Comparison of ENCODE assay signal across 2 cellular contexts in the genomic region with DNA sequence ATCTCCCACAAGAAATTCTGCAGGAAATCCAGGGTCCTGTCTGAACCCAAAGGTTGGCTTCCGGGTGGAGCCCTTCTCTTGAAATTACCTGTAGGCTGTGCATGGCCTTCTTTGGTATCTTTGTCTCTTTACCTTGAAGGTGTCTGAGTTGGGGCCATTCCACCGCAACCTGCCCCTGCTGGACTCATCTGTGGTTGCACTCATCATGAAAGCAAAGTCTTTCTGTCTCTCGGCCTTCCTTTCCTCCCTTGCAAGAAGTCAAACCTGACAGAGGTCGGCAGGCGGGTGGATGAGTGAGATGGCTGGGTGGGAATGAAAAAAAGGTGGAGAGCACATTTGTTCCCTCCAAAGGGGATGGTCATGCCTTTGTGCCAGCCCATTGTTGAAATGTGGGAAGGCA.
A peak's percentile ranks its signal among the peaks of the same experiment; 100 is the strongest.
TF ChIP-seq lines count a peak whose summit lies in the region.

No MANE protein-coding gene starts in this region.

TF ChIP-seq in GM23338, 12 proteins besides CTCF, POLR2A, EP300 and RAD21 (continued from another document):
- TF ChIP-seq, protein P1, sequence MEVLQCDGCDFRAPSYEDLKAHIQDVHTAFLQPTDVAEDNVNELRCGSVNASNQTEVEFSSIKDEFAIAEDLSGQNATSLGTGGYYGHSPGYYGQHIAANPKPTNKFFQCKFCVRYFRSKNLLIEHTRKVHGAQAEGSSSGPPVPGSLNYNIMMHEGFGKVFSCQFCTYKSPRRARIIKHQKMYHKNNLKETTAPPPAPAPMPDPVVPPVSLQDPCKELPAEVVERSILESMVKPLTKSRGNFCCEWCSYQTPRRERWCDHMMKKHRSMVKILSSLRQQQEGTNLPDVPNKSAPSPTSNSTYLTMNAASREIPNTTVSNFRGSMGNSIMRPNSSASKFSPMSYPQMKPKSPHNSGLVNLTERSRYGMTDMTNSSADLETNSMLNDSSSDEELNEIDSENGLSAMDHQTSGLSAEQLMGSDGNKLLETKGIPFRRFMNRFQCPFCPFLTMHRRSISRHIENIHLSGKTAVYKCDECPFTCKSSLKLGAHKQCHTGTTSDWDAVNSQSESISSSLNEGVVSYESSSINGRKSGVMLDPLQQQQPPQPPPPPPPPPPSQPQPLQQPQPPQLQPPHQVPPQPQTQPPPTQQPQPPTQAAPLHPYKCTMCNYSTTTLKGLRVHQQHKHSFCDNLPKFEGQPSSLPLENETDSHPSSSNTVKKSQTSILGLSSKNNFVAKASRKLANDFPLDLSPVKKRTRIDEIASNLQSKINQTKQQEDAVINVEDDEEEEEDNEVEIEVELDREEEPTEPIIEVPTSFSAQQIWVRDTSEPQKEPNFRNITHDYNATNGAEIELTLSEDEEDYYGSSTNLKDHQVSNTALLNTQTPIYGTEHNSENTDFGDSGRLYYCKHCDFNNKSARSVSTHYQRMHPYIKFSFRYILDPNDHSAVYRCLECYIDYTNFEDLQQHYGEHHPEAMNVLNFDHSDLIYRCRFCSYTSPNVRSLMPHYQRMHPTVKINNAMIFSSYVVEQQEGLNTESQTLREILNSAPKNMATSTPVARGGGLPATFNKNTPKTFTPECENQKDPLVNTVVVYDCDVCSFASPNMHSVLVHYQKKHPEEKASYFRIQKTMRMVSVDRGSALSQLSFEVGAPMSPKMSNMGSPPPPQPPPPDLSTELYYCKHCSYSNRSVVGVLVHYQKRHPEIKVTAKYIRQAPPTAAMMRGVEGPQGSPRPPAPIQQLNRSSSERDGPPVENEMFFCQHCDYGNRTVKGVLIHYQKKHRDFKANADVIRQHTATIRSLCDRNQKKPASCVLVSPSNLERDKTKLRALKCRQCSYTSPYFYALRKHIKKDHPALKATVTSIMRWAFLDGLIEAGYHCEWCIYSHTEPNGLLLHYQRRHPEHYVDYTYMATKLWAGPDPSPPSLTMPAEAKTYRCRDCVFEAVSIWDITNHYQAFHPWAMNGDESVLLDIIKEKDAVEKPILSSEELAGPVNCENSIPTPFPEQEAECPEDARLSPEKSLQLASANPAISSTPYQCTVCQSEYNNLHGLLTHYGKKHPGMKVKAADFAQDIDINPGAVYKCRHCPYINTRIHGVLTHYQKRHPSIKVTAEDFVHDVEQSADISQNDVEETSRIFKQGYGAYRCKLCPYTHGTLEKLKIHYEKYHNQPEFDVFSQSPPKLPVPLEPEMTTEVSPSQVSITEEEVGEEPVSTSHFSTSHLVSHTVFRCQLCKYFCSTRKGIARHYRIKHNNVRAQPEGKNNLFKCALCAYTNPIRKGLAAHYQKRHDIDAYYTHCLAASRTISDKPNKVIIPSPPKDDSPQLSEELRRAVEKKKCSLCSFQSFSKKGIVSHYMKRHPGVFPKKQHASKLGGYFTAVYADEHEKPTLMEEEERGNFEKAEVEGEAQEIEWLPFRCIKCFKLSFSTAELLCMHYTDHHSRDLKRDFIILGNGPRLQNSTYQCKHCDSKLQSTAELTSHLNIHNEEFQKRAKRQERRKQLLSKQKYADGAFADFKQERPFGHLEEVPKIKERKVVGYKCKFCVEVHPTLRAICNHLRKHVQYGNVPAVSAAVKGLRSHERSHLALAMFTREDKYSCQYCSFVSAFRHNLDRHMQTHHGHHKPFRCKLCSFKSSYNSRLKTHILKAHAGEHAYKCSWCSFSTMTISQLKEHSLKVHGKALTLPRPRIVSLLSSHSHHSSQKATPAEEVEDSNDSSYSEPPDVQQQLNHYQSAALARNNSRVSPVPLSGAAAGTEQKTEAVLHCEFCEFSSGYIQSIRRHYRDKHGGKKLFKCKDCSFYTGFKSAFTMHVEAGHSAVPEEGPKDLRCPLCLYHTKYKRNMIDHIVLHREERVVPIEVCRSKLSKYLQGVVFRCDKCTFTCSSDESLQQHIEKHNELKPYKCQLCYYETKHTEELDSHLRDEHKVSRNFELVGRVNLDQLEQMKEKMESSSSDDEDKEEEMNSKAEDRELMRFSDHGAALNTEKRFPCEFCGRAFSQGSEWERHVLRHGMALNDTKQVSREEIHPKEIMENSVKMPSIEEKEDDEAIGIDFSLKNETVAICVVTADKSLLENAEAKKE (CRISPR knock-in tag; IDR thresholded peaks at IDR 0.05), result peak; percentile 73; the same call in 1 of the 2 replicates

TF ChIP-seq in WTC11, 78 proteins besides CTCF, POLR2A, EP300 and RAD21 (continued from another document):
- TF ChIP-seq, protein P2, sequence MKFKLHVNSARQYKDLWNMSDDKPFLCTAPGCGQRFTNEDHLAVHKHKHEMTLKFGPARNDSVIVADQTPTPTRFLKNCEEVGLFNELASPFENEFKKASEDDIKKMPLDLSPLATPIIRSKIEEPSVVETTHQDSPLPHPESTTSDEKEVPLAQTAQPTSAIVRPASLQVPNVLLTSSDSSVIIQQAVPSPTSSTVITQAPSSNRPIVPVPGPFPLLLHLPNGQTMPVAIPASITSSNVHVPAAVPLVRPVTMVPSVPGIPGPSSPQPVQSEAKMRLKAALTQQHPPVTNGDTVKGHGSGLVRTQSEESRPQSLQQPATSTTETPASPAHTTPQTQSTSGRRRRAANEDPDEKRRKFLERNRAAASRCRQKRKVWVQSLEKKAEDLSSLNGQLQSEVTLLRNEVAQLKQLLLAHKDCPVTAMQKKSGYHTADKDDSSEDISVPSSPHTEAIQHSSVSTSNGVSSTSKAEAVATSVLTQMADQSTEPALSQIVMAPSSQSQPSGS (CRISPR knock-in tag; IDR thresholded peaks at IDR 0.05; ENCODE audit: borderline replicate concordance, low read depth), result no peak
- TF ChIP-seq ZBTB21 (CRISPR knock-in tag; IDR thresholded peaks at IDR 0.05; ENCODE audit: borderline replicate concordance), result no peak
- TF ChIP-seq ZNF219 (CRISPR knock-in tag; IDR thresholded peaks at IDR 0.05; ENCODE audit: borderline replicate concordance), result no peak
TF ChIP-seq in WTC11: peak in this region for 0.
